7 cellular contexts compared by ENCODE assay signal in the genomic region with DNA sequence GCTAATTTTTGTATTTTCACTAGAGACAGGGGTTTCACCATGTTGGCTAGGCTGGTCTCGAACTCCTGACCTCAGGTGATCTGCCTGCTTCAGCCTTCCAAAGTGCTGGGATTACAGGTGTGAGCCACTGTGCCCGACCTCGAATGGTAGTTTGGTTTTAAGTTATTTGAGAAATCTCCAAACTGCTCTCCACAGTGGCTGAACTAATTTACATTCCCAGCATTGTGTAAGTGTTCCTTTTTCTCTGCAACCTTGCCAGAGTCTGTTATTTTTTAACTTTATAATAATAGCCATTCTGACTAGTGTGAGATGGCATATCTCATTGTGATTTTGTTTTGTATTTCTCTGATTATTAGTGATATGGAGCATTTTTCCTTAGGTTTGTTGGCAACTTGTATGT. TPM values are rescaled to one million over a fixed set of nuclear protein-coding genes. Genes with fewer than 3 reads are reported as not detected.
DNase-seq lines count a peak whose midpoint lies in the region; ATAC-seq, FAIRE-seq and TF ChIP-seq lines count a peak whose summit lies in the region.
"Not testable (repeated sequence)": the region's sequence is repeated elsewhere in the genome, so short reads cannot be mapped to it uniquely, and the experiment has no call there.

No MANE protein-coding gene starts in this region.

- not testable (repeated sequence) for H3K9me3 ChIP-seq in body of pancreas; kidney (ENCODE audit: control insufficient read depth in 1 of 2, low read length in 2 of 2); upper lobe of right lung

- TF ChIP-seq CTCF in body of pancreas (IDR thresholded peaks at IDR 0.05); kidney (IDR thresholded peaks at IDR 0.05; ENCODE audit: borderline replicate concordance, extremely low read depth, insufficient read depth); nephron progenitor cell (IDR thresholded peaks at IDR 0.05); upper lobe of right lung (IDR thresholded peaks at IDR 0.05): not testable (repeated sequence)

- not testable (repeated sequence) for H3K4me3 ChIP-seq in body of pancreas; kidney (ENCODE audit: low read length in 2 of 2); upper lobe of right lung

- not testable (repeated sequence) for H3K36me3 ChIP-seq in body of pancreas (replicated peaks in 1 of 2; ENCODE audit: insufficient read depth in 1 of 2, low read depth in 2 of 2); kidney (ENCODE audit: control insufficient read depth in 1 of 2, insufficient read depth in 2 of 2, low read length in 2 of 2)
- peaks cover 12% of the 10 kb centered on the region for H3K36me3 ChIP-seq in upper lobe of right lung

- H3K27me3 Mint-ChIP-seq in nephron progenitor cell (ENCODE audit: low read depth, poor library complexity): not testable (repeated sequence)

- WGBS in body of pancreas, 2 donors: 34 to 51% methylated on average over 3 of the region's 3 CpGs

- DNase-seq in Caki2 (ENCODE audit: low read depth) (peak; percentile 38), body of pancreas (peak in 3 of 4 donors; percentile 17 to 29 (median 24)), left kidney (ENCODE audit: low read depth, low spot score) (peak; percentile 29)
- not testable (repeated sequence) for DNase-seq in kidney, nephron progenitor cell, upper lobe of right lung

- H3K27me3 ChIP-seq in body of pancreas, upper lobe of right lung: not testable (repeated sequence)

- not testable (repeated sequence) for ATAC-seq in body of pancreas
- ATAC-seq in upper lobe of right lung: peak; percentile 67

- not testable (repeated sequence) for H3K4me1 ChIP-seq in body of pancreas; kidney (ENCODE audit: control insufficient read depth in 1 of 2, insufficient read depth in 1 of 2, low read depth in 1 of 2, low read length in 2 of 2)
- H3K4me1 ChIP-seq in upper lobe of right lung: peaks cover 19% of the 10 kb centered on the region

- peak; percentile 46 for FAIRE-seq in endometrium (lab: Jason Lieb, UNC)
- FAIRE-seq in kidney (lab: Jason Lieb, UNC): peak; percentile 84

- H3K9ac ChIP-seq in kidney (ENCODE audit: low read length in 2 of 2): not testable (repeated sequence)

- H3K36me3 Mint-ChIP-seq in nephron progenitor cell (ENCODE audit: low read depth): peaks cover 60% of the 10 kb centered on the region

- H3K27ac ChIP-seq in body of pancreas: peak overlapping the region in 1 of 4 donors; percentile 4
- not testable (repeated sequence) for H3K27ac ChIP-seq in kidney (ENCODE audit: low read depth in 2 of 2, low read length in 2 of 2); upper lobe of right lung

- H3K27ac Mint-ChIP-seq in nephron progenitor cell: peak overlapping the region; percentile 3

- peaks cover 15% of the 10 kb centered on the region for H3K4me1 Mint-ChIP-seq in nephron progenitor cell

- not testable (repeated sequence) for H3K4me3 Mint-ChIP-seq in nephron progenitor cell

- in situ Hi-C loops in Caki2 (cut with HindIII; ENCODE audit: low pct_unique_long_range_greater_than_20kb, low sequenced_read_pairs): not testable (repeated sequence)

- TF ChIP-seq POLR2A in body of pancreas (IDR thresholded peaks at IDR 0.05): not testable (repeated sequence)

- intact Hi-C loops in body of pancreas (cut with DNase I); kidney (cut with DNase I); upper lobe of right lung (cut with DNase I): not testable (repeated sequence)

- H3K9me3 Mint-ChIP-seq in nephron progenitor cell: peaks cover 15% of the 10 kb centered on the region

RNA-seq across cellular contexts. Expression of a gene that starts 19.8 kb away (rescaled TPM):
- 8.5 and 11.2 TPM in 2 replicates for total RNA-seq in Caki2 (2014; rRNA removed; shearing (Covaris generic); ENCODE audit: low replicate concordance)
- total RNA-seq in body of pancreas: 10 to 100 TPM; 11.7 to 12.9 TPM
- total RNA-seq in kidney: 36.2 TPM
- 4.6 TPM for polyA plus RNA-seq in kidney (ENCODE audit: insufficient read depth, low read depth, low replicate concordance)
- total RNA-seq in upper lobe of right lung: 62.1 TPM
